ENCODE assay signal across 15 cellular contexts in the genomic region with DNA sequence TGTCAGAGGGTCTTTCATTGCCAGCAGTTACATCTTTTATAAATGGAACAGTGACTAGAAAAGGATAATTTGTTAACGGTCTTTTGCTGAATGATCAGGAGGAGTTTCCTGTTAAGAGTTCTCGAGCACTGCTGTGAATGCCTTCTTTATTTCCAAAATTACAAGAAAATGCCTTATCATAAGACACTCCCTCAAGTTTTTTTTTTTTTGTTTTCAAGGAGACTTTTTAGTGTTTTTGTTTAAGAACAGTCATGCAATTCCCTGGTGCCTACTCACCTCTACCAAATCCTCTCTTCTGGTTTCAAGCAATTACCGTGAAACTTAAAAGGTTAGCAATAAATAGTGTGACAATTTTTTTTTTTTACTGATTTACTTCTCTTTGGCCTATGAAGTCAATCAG.
"Had no signal": no experiment of that assay in that cellular context is flagged by ENCODE, and none has a peak within 500 bp of the region (broad histone marks: within the 10 kb centered on the region; RNA-seq: fewer than 3 reads in every experiment).

No MANE protein-coding gene starts in this region.

- H3K27ac Mint-ChIP-seq: activated CD4-positive, alpha-beta T cell treated with anti-CD3 and anti-CD28 coated beads, Interleukin-2, amount 10 ng/mL, durations not matched to agents 7 days and 5 days; activated naive CD8-positive, alpha-beta T cell treated with anti-CD3 and anti-CD28 coated beads, Interleukin-2, amount 10 ng/mL, durations not matched to agents 7 days and 5 days; natural killer cell; stimulated activated naive CD8-positive, alpha-beta T cell treated with anti-CD3 and anti-CD28 coated beads, Interleukin-15, amount 100 ng/mL, for 72 hours had no signal

- H3K27me3 ChIP-seq: brain microvascular endothelial cell, neutrophil, upper lobe of left lung had no signal

- DNase-seq: activated CD4-positive, alpha-beta T cell treated with anti-CD3 and anti-CD28 coated beads, Interleukin-2, amount 10 ng/mL, durations not matched to agents 7 days and 5 days; activated CD4-positive, CD25-positive, alpha-beta regulatory T cell; activated CD8-positive, alpha-beta memory T cell treated with anti-CD3 and anti-CD28 coated beads for 24 hours; activated naive CD4-positive, alpha-beta T cell; activated naive CD8-positive, alpha-beta T cell treated with anti-CD3 and anti-CD28 coated beads, Interleukin-2, amount 10 ng/mL, durations not matched to agents 7 days and 5 days; brain microvascular endothelial cell; effector CD8-positive, alpha-beta T cell; left ventricle myocardium inferior; mesenchymal stem cell; natural killer cell; stimulated activated CD4-positive, alpha-beta T cell treated with anti-CD3 and anti-CD28 coated beads, Interleukin-1b, Interleukin-23, amount 100 ng/mL, for 48 hours; stimulated activated naive CD8-positive, alpha-beta T cell treated with anti-CD3 and anti-CD28 coated beads, Interleukin-15, amount 100 ng/mL, for 72 hours; upper lobe of left lung had no signal

- H3K27ac ChIP-seq: brain microvascular endothelial cell, left ventricle myocardium inferior, neutrophil, parathyroid adenoma, upper lobe of left lung had no signal

- H3K27me3 Mint-ChIP-seq: activated CD4-positive, alpha-beta T cell treated with anti-CD3 and anti-CD28 coated beads, Interleukin-2, amount 10 ng/mL, durations not matched to agents 7 days and 5 days; activated naive CD8-positive, alpha-beta T cell treated with anti-CD3 and anti-CD28 coated beads, Interleukin-2, amount 10 ng/mL, durations not matched to agents 7 days and 5 days; stimulated activated naive CD8-positive, alpha-beta T cell treated with anti-CD3 and anti-CD28 coated beads, Interleukin-15, amount 100 ng/mL, for 72 hours had no signal

- H3K36me3 ChIP-seq: brain microvascular endothelial cell, left ventricle myocardium inferior had no signal

- H3K9me3 ChIP-seq: left ventricle myocardium inferior, neutrophil, upper lobe of left lung had no signal

- H3K36me3 Mint-ChIP-seq: natural killer cell had no signal

- H3K4me1 Mint-ChIP-seq: activated naive CD8-positive, alpha-beta T cell treated with anti-CD3 and anti-CD28 coated beads, Interleukin-2, amount 10 ng/mL, durations not matched to agents 7 days and 5 days; natural killer cell; stimulated activated naive CD8-positive, alpha-beta T cell treated with anti-CD3 and anti-CD28 coated beads, Interleukin-15, amount 100 ng/mL, for 72 hours had no signal

- H3K4me3 ChIP-seq: left ventricle myocardium inferior, upper lobe of left lung had no signal

- H3K9me3 Mint-ChIP-seq: activated CD4-positive, alpha-beta T cell treated with anti-CD3 and anti-CD28 coated beads, Interleukin-2, amount 10 ng/mL, durations not matched to agents 7 days and 5 days; activated naive CD8-positive, alpha-beta T cell treated with anti-CD3 and anti-CD28 coated beads, Interleukin-2, amount 10 ng/mL, durations not matched to agents 7 days and 5 days; natural killer cell; stimulated activated naive CD8-positive, alpha-beta T cell treated with anti-CD3 and anti-CD28 coated beads, Interleukin-15, amount 100 ng/mL, for 72 hours had no signal

- H3K4me3 Mint-ChIP-seq: activated CD4-positive, alpha-beta T cell treated with anti-CD3 and anti-CD28 coated beads, Interleukin-2, amount 10 ng/mL, durations not matched to agents 7 days and 5 days; activated naive CD8-positive, alpha-beta T cell treated with anti-CD3 and anti-CD28 coated beads, Interleukin-2, amount 10 ng/mL, durations not matched to agents 7 days and 5 days; natural killer cell; stimulated activated naive CD8-positive, alpha-beta T cell treated with anti-CD3 and anti-CD28 coated beads, Interleukin-15, amount 100 ng/mL, for 72 hours had no signal

- ATAC-seq: natural killer cell; stimulated activated naive CD8-positive, alpha-beta T cell treated with anti-CD3 and anti-CD28 coated beads, Interleukin-15, amount 100 ng/mL, for 72 hours had no signal
